In genomic region chr1:166721145-166721544, GRCh38 we compare ENCODE assay signal across 1 cellular context.
TF ChIP-seq lines count a peak whose summit lies in the region.

No MANE protein-coding gene starts in this region.

TF ChIP-seq in GM23338, 12 proteins besides CTCF, POLR2A, EP300 and RAD21 (continued from another document):
- no peak for TF ChIP-seq ZNF462 (CRISPR knock-in tag; IDR thresholded peaks at IDR 0.05)
- no peak for TF ChIP-seq ZNF114 (CRISPR knock-in tag; IDR thresholded peaks at IDR 0.05)
- no peak for TF ChIP-seq REST (IDR thresholded peaks at IDR 0.05; ENCODE audit: unreplicated experiment)
- TF ChIP-seq POLR2AphosphoS5 (IDR thresholded peaks at IDR 0.05; ENCODE audit: low read depth): no peak
- TF ChIP-seq EZH2phosphoT487 (IDR thresholded peaks at IDR 0.05; ENCODE audit: unreplicated experiment): no peak
- TF ChIP-seq NANOG (IDR thresholded peaks at IDR 0.05; ENCODE audit: borderline replicate concordance): no peak
TF ChIP-seq in GM23338: peak in this region for 0.
